12 cellular contexts compared by ENCODE assay signal in genomic region chrX:139542652-139543051, GRCh38. TPM values are rescaled to one million over a fixed set of nuclear protein-coding genes. Genes with fewer than 3 reads are reported as not detected.
"Had no signal": no experiment of that assay in that cellular context is flagged by ENCODE, and none has a peak within 500 bp of the region (broad histone marks: within the 10 kb centered on the region; RNA-seq: fewer than 3 reads in every experiment).

No MANE protein-coding gene starts in this region.

- H3K4me1 ChIP-seq: HAP-1 had no signal

- ATAC-seq: HCT116, K562 had no signal

- H3K9ac ChIP-seq: GM23248 had no signal

- FAIRE-seq: K562 had no signal

- H2AFZ ChIP-seq: GM23248 had no signal

- H3K27ac ChIP-seq: GM23248, HL-60 had no signal

- H3K9me3 ChIP-seq: HAP-1 had no signal

- H3K4me3 ChIP-seq: GM23248, HAP-1, K562 had no signal

- DNase-seq: GM23248, GOT3, H7, HFFc6, IMR-90, KG1 had no signal

- H3K36me3 ChIP-seq: HAP-1 had no signal

RNA-seq across cellular contexts. Expression of gene F9, which starts 12.1 kb away (rescaled TPM):
- total RNA-seq: GM23248, H4, H7, HFFc6, HT1080, IMR-90 had no signal
- polyA plus RNA-seq: GM23248, IMR-90, K562 had no signal
